ENCODE assay signal across 25 cellular contexts in the genomic region with DNA sequence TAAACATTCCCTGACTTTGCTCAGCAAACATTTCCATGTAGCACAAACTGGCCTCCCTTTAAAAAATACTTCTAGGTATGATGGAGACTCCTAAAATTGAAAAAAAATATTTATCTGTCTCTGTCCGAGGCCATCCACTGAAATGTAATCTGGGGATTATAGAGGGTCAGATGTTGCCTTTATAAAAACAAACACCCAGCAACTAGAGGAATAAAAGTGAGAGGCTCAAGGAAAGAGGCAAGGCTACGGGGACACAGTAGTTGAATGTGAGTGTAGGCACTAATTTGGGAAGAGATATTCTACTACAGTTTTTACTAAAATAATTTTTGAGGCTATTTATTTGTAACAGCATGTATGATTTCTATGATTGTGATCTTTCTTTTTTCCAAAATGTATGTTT. TPM values are rescaled to one million over a fixed set of nuclear protein-coding genes. Genes with fewer than 3 reads are reported as not detected.
DNase-seq lines count a peak whose midpoint lies in the region; ATAC-seq, FAIRE-seq and TF ChIP-seq lines count a peak whose summit lies in the region.
"Had no signal": no experiment of that assay in that cellular context is flagged by ENCODE, and none has a peak within 500 bp of the region (broad histone marks: within the 10 kb centered on the region; RNA-seq: fewer than 3 reads in every experiment).

No MANE protein-coding gene starts in this region.

- CTCF ChIA-PET in PC-9 (lab: Charles Lee), result no interaction called here

- H2AFZ ChIP-seq in PC-9, result no peak overlapping the region
- H2AFZ ChIP-seq in keratinocyte (ENCODE audit: control insufficient read depth, low read length), result no peak overlapping the region

- H3K36me3 ChIP-seq in PC-9 (ENCODE audit: low read depth), result no peaks in the 10 kb centered on the region
- no peaks in the 10 kb centered on the region for H3K36me3 ChIP-seq in keratinocyte (ENCODE audit: control insufficient read depth in 2 of 2, extremely low read depth in 1 of 2, insufficient read depth in 2 of 2, low read length in 2 of 2)
- no peaks in the 10 kb centered on the region for H3K36me3 ChIP-seq in gastrocnemius medialis
- H3K36me3 ChIP-seq: BE2C, HAP-1, Peyer's patch had no signal

- POLR2A ChIA-PET in PC-9 (lab: Charles Lee; ENCODE audit: unreplicated experiment), result no interaction called here

- H3K4me3 ChIP-seq in PC-9 (no peak overlapping the region), keratinocyte (ENCODE audit: control insufficient read depth in 2 of 3, extremely low read depth in 1 of 3, insufficient read depth in 2 of 3, low read depth in 1 of 3, low read length in 3 of 3) (no peak overlapping the region), gastrocnemius medialis (no peak overlapping the region)
- H3K4me3 ChIP-seq: HAP-1, Peyer's patch had no signal

- H3K9me1 ChIP-seq in keratinocyte (ENCODE audit: control insufficient read depth, extremely low read depth, insufficient read depth, low read length), result no peaks in the 10 kb centered on the region

- H3K4me1 ChIP-seq in PC-9 (replicated peaks; ENCODE audit: insufficient read depth) (peaks cover 25% of the 10 kb centered on the region), keratinocyte (ENCODE audit: control insufficient read depth, extremely low read depth, insufficient read depth, low read length) (peaks cover 8% of the 10 kb centered on the region), gastrocnemius medialis (peaks cover 30 to 34% of the 10 kb centered on the region in 2 donors)
- H3K4me1 ChIP-seq: HAP-1, Peyer's patch had no signal

- DNase-seq in DMS 273 (lab: John Stamatoyannopoulos, UW; ENCODE audit: unreplicated experiment) (peak; percentile 22), DMS 273 treated with DMSO at 0.1 percent for 48 hours (lab: John Stamatoyannopoulos, UW) (no peak), PC-9 (no peak), keratinocyte (ENCODE audit: low read depth, low spot score) (no peak), gastrocnemius medialis (no peak), GDM1 (lab: John Stamatoyannopoulos, UW) (no peak), NCI-H187 treated with DMSO at 0.1 percent for 48 hours (lab: John Stamatoyannopoulos, UW) (no peak), COLO829 (ENCODE audit: low spot score) (no peak)
- DNase-seq: 8988T; ACHN; BE2C; CD8-positive, alpha-beta memory T cell; GOT3; Kasumi-1; MV-4-11; NCI-H1105; NCI-H2107; NCI-H774; Peyer's patch had no signal

- no peaks in the 10 kb centered on the region for H3F3A ChIP-seq in PC-9 (ENCODE audit: insufficient read depth, low read depth)

- H3K4me2 ChIP-seq in PC-9, result no peak overlapping the region; the same call in 1 of the 2 replicates
- peak overlapping the region; percentile 29 for H3K4me2 ChIP-seq in keratinocyte (ENCODE audit: control insufficient read depth, extremely low read depth, insufficient read depth, low read depth, low read length)

- H3K9me3 ChIP-seq in PC-9 (ENCODE audit: insufficient read depth, low read depth), result no peaks in the 10 kb centered on the region
- no peaks in the 10 kb centered on the region for H3K9me3 ChIP-seq in keratinocyte (ENCODE audit: control insufficient read depth, low read depth, low read length)
- no peaks in the 10 kb centered on the region for H3K9me3 ChIP-seq in gastrocnemius medialis
- H3K9me3 ChIP-seq: BE2C, HAP-1, Peyer's patch had no signal

- FAIRE-seq in keratinocyte (lab: Jason Lieb, UNC), result no peak
- FAIRE-seq: GM12891, HepG2 had no signal

- H3K9ac ChIP-seq in keratinocyte (ENCODE audit: control insufficient read depth, extremely low read depth, insufficient read depth, low read length), result no peak overlapping the region

- no peak for TF ChIP-seq CTCF in PC-9 (conservative IDR thresholded peaks at IDR 0.05)
- TF ChIP-seq CTCF in keratinocyte (optimal IDR thresholded peaks at IDR 0.05 in 1 of 3, IDR thresholded peaks at IDR 0.05 in 1 of 3, conservative IDR thresholded peaks at IDR 0.05 in 1 of 3; ENCODE audit: extremely low read depth in 1 of 3, insufficient read depth in 2 of 3, low read length in 3 of 3), result no peak
- no peak for TF ChIP-seq CTCF in gastrocnemius medialis (IDR thresholded peaks at IDR 0.05 in 4 of 5, conservative IDR thresholded peaks at IDR 0.05 in 1 of 5)

- H3K27me3 ChIP-seq in PC-9 (ENCODE audit: insufficient read depth, low read depth), result no peaks in the 10 kb centered on the region
- peaks cover 4% of the 10 kb centered on the region for H3K27me3 ChIP-seq in keratinocyte (ENCODE audit: control insufficient read depth, extremely low read depth, insufficient read depth, low read length)
- H3K27me3 ChIP-seq in gastrocnemius medialis, result no peaks in the 10 kb centered on the region
- H3K27me3 ChIP-seq: BE2C, Peyer's patch had no signal

- H4K20me1 ChIP-seq in PC-9 (ENCODE audit: insufficient read depth) (no peaks in the 10 kb centered on the region), keratinocyte (ENCODE audit: control insufficient read depth, extremely low read depth, insufficient read depth, low read length) (no peaks in the 10 kb centered on the region)

- in situ Hi-C loops in gastrocnemius medialis (cut with MboI; ENCODE audit: low sequenced_read_pairs in 4 of 4), result no loop called here

- peak in 1 of 2 donors; percentile 19 for TF ChIP-seq POLR2A in gastrocnemius medialis (IDR thresholded peaks at IDR 0.05)

- no peaks in the 10 kb centered on the region for H3K79me2 ChIP-seq in PC-9 (ENCODE audit: low read depth)
- H3K79me2 ChIP-seq in keratinocyte (ENCODE audit: control insufficient read depth, insufficient read depth, low read length), result no peaks in the 10 kb centered on the region

- peak; percentile 28 to 77 for ATAC-seq in gastrocnemius medialis
- ATAC-seq: HepG2 had no signal

- H3K9me2 ChIP-seq in PC-9 (ENCODE audit: insufficient read depth), result no peaks in the 10 kb centered on the region

- intact Hi-C loops in PC-9 (cut with micrococcal nuclease; ENCODE audit: unreplicated experiment) (no loop called here), gastrocnemius medialis (cut with DNase I; ENCODE audit: low total_unique reads) (loop anchor here (2.0 to 5.0 kb wide), 3 partner anchors 20 to 164 kb away; a partner anchor contains a TSS)

- no TSS peak for BruUV-seq in PC-9 (replicated peaks; lab: Mats Ljungman, UMichigan)

- H3K27ac ChIP-seq in PC-9 (peak overlapping the region; percentile 73), keratinocyte (ENCODE audit: control insufficient read depth, insufficient read depth, low read length) (peak overlapping the region; percentile 23), gastrocnemius medialis (peak overlapping the region; percentile 72 to 81 (median 76))
- H3K27ac ChIP-seq: Peyer's patch had no signal

- dilution Hi-C loops in keratinocyte (cut with MboI; ENCODE audit: extremely low pct_ligation_motif_present, low sequenced_read_pairs), result no loop called here

RNA-seq across cellular contexts. Expression of a gene that starts 20.7 kb away (rescaled TPM):
- not detected in 2 replicates for total RNA-seq in PC-9 (2021)
- polyA plus RNA-seq in keratinocyte, result not detected in 3 replicates
- polyA plus RNA-seq in keratinocyte (2011; ENCODE audit: low read depth), result not detected
- not detected in 2 replicates for polyA plus RNA-seq in keratinocyte (2011; cell fraction: cytosol; rRNA removed)
- polyA plus RNA-seq in keratinocyte (2011; cell fraction: nucleus; rRNA removed), result 0.05 TPM in 1 of 2 replicates, not detected in the other
- polyA plus RNA-seq in keratinocyte (2012; ENCODE audit: low replicate concordance), result 0.06 TPM in 1 of 2 replicates, not detected in the other
- polyA minus RNA-seq in keratinocyte, result not detected in 3 replicates
- polyA minus RNA-seq in keratinocyte (2011; cell fraction: cytosol; rRNA and poly(A)+ RNA removed), result not detected
- polyA minus RNA-seq in keratinocyte (2011; cell fraction: nucleus; rRNA and poly(A)+ RNA removed), result not detected in 2 replicates
- 100 to 1,000 TPM in 3 of 4 donors, 10 to 100 TPM in 1; 31.0 to 194 (median 113) TPM for total RNA-seq in gastrocnemius medialis
- total RNA-seq: CD8-positive, alpha-beta memory T cell; HepG2; M059J; OCI-LY7; Peyer's patch had no signal
- polyA plus RNA-seq: CD14-positive monocyte, HepG2 had no signal

RNA-seq across cellular contexts. Expression of a gene that starts 58.3 kb away (rescaled TPM):
- total RNA-seq in PC-9 (2021), result 35.6 and 45.7 TPM in 2 replicates
- polyA plus RNA-seq in keratinocyte, result 87.2 to 113 TPM (median 112 TPM) in 3 replicates
- polyA plus RNA-seq in keratinocyte (2011; ENCODE audit: low read depth), result 29.2 TPM
- polyA plus RNA-seq in keratinocyte (2011; cell fraction: cytosol; rRNA removed), result 74.3 and 129 TPM in 2 replicates
- polyA plus RNA-seq in keratinocyte (2011; cell fraction: nucleus; rRNA removed), result 109 and 146 TPM in 2 replicates
- 44.6 and 78.4 TPM in 2 replicates for polyA plus RNA-seq in keratinocyte (2012; ENCODE audit: low replicate concordance)
- 46.8 to 105 TPM (median 86.8 TPM) in 3 replicates for polyA minus RNA-seq in keratinocyte
- polyA minus RNA-seq in keratinocyte (2011; cell fraction: cytosol; rRNA and poly(A)+ RNA removed), result 81.7 TPM
- 43.5 and 73.1 TPM in 2 replicates for polyA minus RNA-seq in keratinocyte (2011; cell fraction: nucleus; rRNA and poly(A)+ RNA removed)
- 100 to 1,000 TPM; 108 to 181 (median 145) TPM for total RNA-seq in gastrocnemius medialis

Comparison
In these comparisons a context has a peak if more than half of its experiments do, and no peak if none do; other contexts are left out.
1. H3K27ac ChIP-seq: peak in every context shown above with its lines; median percentile 76 in gastrocnemius medialis; 73 in PC-9; 23 in keratinocyte.
2. RNA of a gene that starts 20.7 kb away (total RNA-seq): 31.0 to 194 TPM in gastrocnemius medialis; not detected in PC-9; every median in the first group is over 10 times any median in the second.